ENCODE assay signal across 22 cellular contexts in genomic region chr9:95611354-95611753, GRCh38.
"Had no signal": no experiment of that assay in that cellular context is flagged by ENCODE, and none has a peak within 500 bp of the region (broad histone marks: within the 10 kb centered on the region; RNA-seq: fewer than 3 reads in every experiment).

No MANE protein-coding gene starts in this region.

- H3K4me3 Mint-ChIP-seq: activated naive CD8-positive, alpha-beta T cell treated with anti-CD3 and anti-CD28 coated beads for 36 hours; activated T-cell treated with anti-CD3 and anti-CD28 coated beads, Interleukin-2, amount 50 U/mL, for 4 hours; effector memory CD8-positive, alpha-beta T cell; mesothelial cell of epicardium; naive thymus-derived CD8-positive, alpha-beta T cell; T-helper 2 cell treated with Interferon-gamma antibody and Interleukin-4, amounts not matched to agents 5 μg/mL and 100 μg/mL, for 36 hours had no signal

- H3K36me3 ChIP-seq: esophagus muscularis mucosa, prostate gland, right atrium auricular region, upper lobe of left lung had no signal

- H3K27ac Mint-ChIP-seq: activated naive CD8-positive, alpha-beta T cell treated with anti-CD3 and anti-CD28 coated beads for 36 hours; activated T-helper 2 cell treated with anti-CD3 and anti-CD28 coated beads, Interferon-gamma antibody, Interleukin-2, Interleukin-4, amounts not matched to agents 10 μg/mL and 5 μg/mL and 100 μg/mL, durations not matched to agents 14 hours and 24 hours and 36 hours; effector memory CD8-positive, alpha-beta T cell; mesothelial cell of epicardium; T-helper 2 cell treated with Interferon-gamma antibody and Interleukin-4, amounts not matched to agents 5 μg/mL and 100 μg/mL, for 36 hours had no signal

- H3K4me3 ChIP-seq: esophagus muscularis mucosa, prostate gland, right atrium auricular region, upper lobe of left lung had no signal

- DNase-seq: activated CD4-positive, alpha-beta T cell treated with anti-CD3 and anti-CD28 coated beads for 1 hour; activated CD8-positive, alpha-beta memory T cell treated with anti-CD3 and anti-CD28 coated beads for 24 hours; activated CD8-positive, alpha-beta memory T cell treated with anti-CD3 and anti-CD28 coated beads, Interleukin-2, amount 50 U/mL, for 4 hours; activated naive CD4-positive, alpha-beta T cell; activated naive CD8-positive, alpha-beta T cell treated with anti-CD3 and anti-CD28 coated beads for 36 hours; activated T-cell treated with anti-CD3 and anti-CD28 coated beads, Interleukin-2, amount 50 U/mL, for 4 hours; central memory CD4-positive, alpha-beta T cell; effector memory CD8-positive, alpha-beta T cell; hippocampal formation; left ventricle myocardium superior; mammary epithelial cell; naive thymus-derived CD8-positive, alpha-beta T cell; stimulated activated CD4-positive, alpha-beta T cell treated with anti-CD3 and anti-CD28 coated beads, Interleukin-4, amount 100 ng/mL, for 24 hours; stimulated activated naive CD4-positive, alpha-beta T cell treated with Interleukin-2 at 50 U/mL for 16 hours; upper lobe of left lung had no signal

- ATAC-seq: activated T-cell treated with anti-CD3 and anti-CD28 coated beads, Interleukin-2, amount 50 U/mL, for 4 hours; effector memory CD8-positive, alpha-beta T cell; left ventricle myocardium superior; naive thymus-derived CD8-positive, alpha-beta T cell had no signal

- H3K9me3 Mint-ChIP-seq: activated naive CD8-positive, alpha-beta T cell treated with anti-CD3 and anti-CD28 coated beads for 36 hours; activated T-cell treated with anti-CD3 and anti-CD28 coated beads, Interleukin-2, amount 50 U/mL, for 4 hours; activated T-helper 2 cell treated with anti-CD3 and anti-CD28 coated beads, Interferon-gamma antibody, Interleukin-2, Interleukin-4, amounts not matched to agents 10 μg/mL and 5 μg/mL and 100 μg/mL, durations not matched to agents 14 hours and 24 hours and 36 hours; effector memory CD8-positive, alpha-beta T cell; T-helper 2 cell treated with Interferon-gamma antibody and Interleukin-4, amounts not matched to agents 5 μg/mL and 100 μg/mL, for 36 hours had no signal

- H3K4me1 ChIP-seq: esophagus muscularis mucosa, right atrium auricular region, upper lobe of left lung had no signal

- H3K27me3 ChIP-seq: esophagus muscularis mucosa, right atrium auricular region, upper lobe of left lung had no signal

- H3K36me3 Mint-ChIP-seq: activated naive CD8-positive, alpha-beta T cell treated with anti-CD3 and anti-CD28 coated beads for 36 hours; mesothelial cell of epicardium; naive thymus-derived CD8-positive, alpha-beta T cell had no signal

- H3K27ac ChIP-seq: esophagus muscularis mucosa, prostate gland, right atrium auricular region, upper lobe of left lung, VCaP had no signal

- H3K9me3 ChIP-seq: prostate gland had no signal
